11 cellular contexts compared by ENCODE assay signal in genomic region chr22:27032121-27032761, GRCh38.
DNase-seq lines count a peak whose midpoint lies in the region; ATAC-seq and TF ChIP-seq lines count a peak whose summit lies in the region.
"Had no signal": no experiment of that assay in that cellular context is flagged by ENCODE, and none has a peak within 500 bp of the region (broad histone marks: within the 10 kb centered on the region; RNA-seq: fewer than 3 reads in every experiment).

No MANE protein-coding gene starts in this region.

- no peaks in the 10 kb centered on the region for H3K36me3 Mint-ChIP-seq in type B pancreatic cell
- H3K36me3 Mint-ChIP-seq: natural killer cell had no signal

- H3K27ac Mint-ChIP-seq in type B pancreatic cell, result no peak overlapping the region
- H3K27ac Mint-ChIP-seq: natural killer cell; T-helper 2 cell treated with Interferon-gamma antibody and Interleukin-4, amounts not matched to agents 5 μg/mL and 100 μg/mL, for 36 hours had no signal

- peak; percentile 50 for TF ChIP-seq CTCF in astrocyte of the spinal cord (IDR thresholded peaks at IDR 0.05; ENCODE audit: low read depth, low read length)
- peak; percentile 63 for TF ChIP-seq CTCF in type B pancreatic cell (conservative IDR thresholded peaks at IDR 0.05)

- H3K4me1 Mint-ChIP-seq in type B pancreatic cell (ENCODE audit: unreplicated experiment), result peaks cover 5% of the 10 kb centered on the region
- H3K4me1 Mint-ChIP-seq: natural killer cell had no signal

- in situ Hi-C loops in astrocyte of the spinal cord (cut with HindIII; ENCODE audit: low sequenced_read_pairs), result no loop called here

- H3K4me3 ChIP-seq in astrocyte of the spinal cord (ENCODE audit: low read depth, low read length), result no peak overlapping the region

- H3K4me3 Mint-ChIP-seq in type B pancreatic cell, result no peak overlapping the region
- H3K4me3 Mint-ChIP-seq: natural killer cell; T-helper 2 cell treated with Interferon-gamma antibody and Interleukin-4, amounts not matched to agents 5 μg/mL and 100 μg/mL, for 36 hours had no signal

- no peaks in the 10 kb centered on the region for H3K9me3 Mint-ChIP-seq in type B pancreatic cell
- H3K9me3 Mint-ChIP-seq: natural killer cell; T-helper 2 cell treated with Interferon-gamma antibody and Interleukin-4, amounts not matched to agents 5 μg/mL and 100 μg/mL, for 36 hours had no signal

- H3K27me3 Mint-ChIP-seq in type B pancreatic cell, result peaks cover 35% of the 10 kb centered on the region

- no peak for ATAC-seq in HG03108 (IDR thresholded peaks at IDR 0.05; ENCODE audit: unreplicated experiment)
- ATAC-seq: natural killer cell had no signal

- DNase-seq in NCI-H526 (lab: John Stamatoyannopoulos, UW) (peak; percentile 1 to 23), NCI-H526 treated with DMSO at 0.1 percent for 48 hours (lab: John Stamatoyannopoulos, UW) (no peak), astrocyte of the spinal cord (ENCODE audit: low read depth, low spot score) (peak; percentile 17), iPS-NIHi11 (ENCODE audit: low spot score) (peak; percentile 70), type B pancreatic cell (ENCODE audit: extremely low spot score, unreplicated experiment) (no peak), NCI-H510A (lab: John Stamatoyannopoulos, UW) (no peak), HUDEP-2 (lab: John Stamatoyannopoulos, UW; ENCODE audit: unreplicated experiment in 76 of 76) (no peak)
- DNase-seq: cortex of kidney, natural killer cell had no signal

Comparison
In these comparisons a context has a peak if more than half of its experiments do, and no peak if none do; other contexts are left out.
1. DNase-seq: peak in NCI-H526 (2 of 2), astrocyte of the spinal cord (single experiment) and iPS-NIHi11 (single experiment); none in NCI-H526 treated with DMSO at 0.1 percent for 48 hours (single experiment), type B pancreatic cell (single experiment), NCI-H510A (single experiment) and HUDEP-2 (0 of 76).